Comparison of ENCODE assay signal across 11 cellular contexts in genomic region chr17:64534187-64534586, GRCh38. TPM values are rescaled to one million over a fixed set of nuclear protein-coding genes. Genes with fewer than 3 reads are reported as not detected.
DNase-seq lines count a peak whose midpoint lies in the region; ATAC-seq and TF ChIP-seq lines count a peak whose summit lies in the region.
"Had no signal": no experiment of that assay in that cellular context is flagged by ENCODE, and none has a peak within 500 bp of the region (broad histone marks: within the 10 kb centered on the region; RNA-seq: fewer than 3 reads in every experiment).

No MANE protein-coding gene starts in this region.

- ATAC-seq in left lobe of liver (peak; percentile 65), HG03354 (IDR thresholded peaks at IDR 0.05; ENCODE audit: poor library complexity, severe bottlenecking, unreplicated experiment) (no peak)

- peaks cover 14% of the 10 kb centered on the region for H3K4me1 Mint-ChIP-seq in activated T-helper 1 cell treated with anti-CD3 and anti-CD28 coated beads, Interleukin-12 subunit alpha, Interleukin-12 subunit beta, Interleukin-2, Interleukin-4 antibody, amounts not matched to agents 30 ng/mL and 10 ng/mL and 1 ng/mL, durations not matched to agents 14 hours and 24 hours and 36 hours (ENCODE audit: low read depth)
- H3K4me1 Mint-ChIP-seq: naive B cell had no signal

- TF ChIP-seq CTCF in BJ (IDR thresholded peaks at IDR 0.05; ENCODE audit: insufficient read depth, low read depth, low read length) = peak; percentile 27; the same call in 1 of the 2 replicates

- H3K4me3 Mint-ChIP-seq in activated T-helper 1 cell treated with anti-CD3 and anti-CD28 coated beads, Interleukin-12 subunit alpha, Interleukin-12 subunit beta, Interleukin-2, Interleukin-4 antibody, amounts not matched to agents 30 ng/mL and 10 ng/mL and 1 ng/mL, durations not matched to agents 14 hours and 24 hours and 36 hours = no peak overlapping the region

- H3K27me3 Mint-ChIP-seq in activated T-helper 1 cell treated with anti-CD3 and anti-CD28 coated beads, Interleukin-12 subunit alpha, Interleukin-12 subunit beta, Interleukin-2, Interleukin-4 antibody, amounts not matched to agents 30 ng/mL and 10 ng/mL and 1 ng/mL, durations not matched to agents 14 hours and 24 hours and 36 hours (ENCODE audit: insufficient read depth) = no peaks in the 10 kb centered on the region
- H3K27me3 Mint-ChIP-seq: naive B cell had no signal

- peak overlapping the region; percentile 36 for H3K27ac Mint-ChIP-seq in activated T-helper 1 cell treated with anti-CD3 and anti-CD28 coated beads, Interleukin-12 subunit alpha, Interleukin-12 subunit beta, Interleukin-2, Interleukin-4 antibody, amounts not matched to agents 30 ng/mL and 10 ng/mL and 1 ng/mL, durations not matched to agents 14 hours and 24 hours and 36 hours

- H3K36me3 Mint-ChIP-seq in activated T-helper 1 cell treated with anti-CD3 and anti-CD28 coated beads, Interleukin-12 subunit alpha, Interleukin-12 subunit beta, Interleukin-2, Interleukin-4 antibody, amounts not matched to agents 30 ng/mL and 10 ng/mL and 1 ng/mL, durations not matched to agents 14 hours and 24 hours and 36 hours (ENCODE audit: low read depth) = peaks cover 66% of the 10 kb centered on the region

- POLR2A ChIA-PET in BJ (lab: Charles Lee) = no interaction called here

- H3K4me3 ChIP-seq in BJ (ENCODE audit: low read depth, low read length) = no peak overlapping the region

- peaks cover 27% of the 10 kb centered on the region for H3K36me3 ChIP-seq in BJ (ENCODE audit: control insufficient read depth, insufficient read depth, low read length)

- CTCF ChIA-PET in BJ (lab: Yijun Ruan, JAX) = interaction anchor here (0.8 kb wide), 1 partner anchor 14 kb away, joined by 3 read pairs; no protein-coding TSS in a partner anchor

- no peak for DNase-seq in BJ (ENCODE audit: low read depth)
- DNase-seq in HT-29 (ENCODE audit: low spot score) = peak; percentile 42
- DNase-seq in activated T-helper 1 cell treated with anti-CD3 and anti-CD28 coated beads, Interleukin-12 subunit alpha, Interleukin-12 subunit beta, Interleukin-2, Interleukin-4 antibody, amounts not matched to agents 30 ng/mL and 10 ng/mL and 1 ng/mL, durations not matched to agents 14 hours and 24 hours and 36 hours (ENCODE audit: low spot score) = no peak
- no peak for DNase-seq in left lobe of liver (ENCODE audit: low spot score)
- no peak for DNase-seq in OCI-M2 (lab: John Stamatoyannopoulos, UW; ENCODE audit: unreplicated experiment)
- no peak for DNase-seq in NCI-H226
- no peak for DNase-seq in NCI-H345 (lab: John Stamatoyannopoulos, UW)
- DNase-seq: activated CD4-positive, CD25-positive, alpha-beta regulatory T cell; naive B cell; NCI-H1105 had no signal

- H3K9me3 Mint-ChIP-seq in activated T-helper 1 cell treated with anti-CD3 and anti-CD28 coated beads, Interleukin-12 subunit alpha, Interleukin-12 subunit beta, Interleukin-2, Interleukin-4 antibody, amounts not matched to agents 30 ng/mL and 10 ng/mL and 1 ng/mL, durations not matched to agents 14 hours and 24 hours and 36 hours = no peaks in the 10 kb centered on the region
- H3K9me3 Mint-ChIP-seq: naive B cell had no signal

- no peaks in the 10 kb centered on the region for H3K27me3 ChIP-seq in BJ (ENCODE audit: control insufficient read depth, insufficient read depth, low read length)

- intact Hi-C loops in activated T-helper 1 cell treated with anti-CD3 and anti-CD28 coated beads, Interleukin-12 subunit alpha, Interleukin-12 subunit beta, Interleukin-2, Interleukin-4 antibody, amounts not matched to agents 30 ng/mL and 10 ng/mL and 1 ng/mL, durations not matched to agents 14 hours and 24 hours and 36 hours (cut with micrococcal nuclease) = loop anchor here (5.0 kb wide), 1 partner anchor 68 kb away; no protein-coding TSS in a partner anchor

RNA-seq across cellular contexts. Expression of gene CEP95, which starts 27.4 kb away (rescaled TPM):
- polyA plus RNA-seq in BJ (2011; rRNA removed) = 17.6 and 26.3 TPM in 2 replicates
- polyA minus RNA-seq in BJ (2011; rRNA and poly(A)+ RNA removed) = 9.5 and 9.8 TPM in 2 replicates
- total RNA-seq in HT-29 (2014; rRNA removed; shearing (Covaris generic)) = 32.0 and 35.2 TPM in 2 replicates
- 42.4 and 46.4 TPM in 2 replicates for total RNA-seq in activated T-helper 1 cell treated with anti-CD3 and anti-CD28 coated beads, Interleukin-12 subunit alpha, Interleukin-12 subunit beta, Interleukin-2, Interleukin-4 antibody, amounts not matched to agents 30 ng/mL and 10 ng/mL and 1 ng/mL, durations not matched to agents 14 hours and 24 hours and 36 hours
- total RNA-seq in left lobe of liver = 11.1 TPM

RNA-seq across cellular contexts. Expression of gene DDX5, which starts 28.1 kb away (rescaled TPM):
- 636 and 850 TPM in 2 replicates for polyA plus RNA-seq in BJ (2011; rRNA removed)
- 589 and 728 TPM in 2 replicates for polyA minus RNA-seq in BJ (2011; rRNA and poly(A)+ RNA removed)
- 206 and 222 TPM in 2 replicates for total RNA-seq in HT-29 (2014; rRNA removed; shearing (Covaris generic))
- 920 and 926 TPM in 2 replicates for total RNA-seq in activated T-helper 1 cell treated with anti-CD3 and anti-CD28 coated beads, Interleukin-12 subunit alpha, Interleukin-12 subunit beta, Interleukin-2, Interleukin-4 antibody, amounts not matched to agents 30 ng/mL and 10 ng/mL and 1 ng/mL, durations not matched to agents 14 hours and 24 hours and 36 hours
- total RNA-seq in left lobe of liver = 245 TPM

RNA-seq across cellular contexts. Expression of gene POLG2, which starts 37.3 kb away (rescaled TPM):
- polyA plus RNA-seq in BJ (2011; rRNA removed) = 4.5 and 5.7 TPM in 2 replicates
- polyA minus RNA-seq in BJ (2011; rRNA and poly(A)+ RNA removed) = 3.9 and 4.1 TPM in 2 replicates
- total RNA-seq in HT-29 (2014; rRNA removed; shearing (Covaris generic)) = 5.1 and 6.5 TPM in 2 replicates
- total RNA-seq in activated T-helper 1 cell treated with anti-CD3 and anti-CD28 coated beads, Interleukin-12 subunit alpha, Interleukin-12 subunit beta, Interleukin-2, Interleukin-4 antibody, amounts not matched to agents 30 ng/mL and 10 ng/mL and 1 ng/mL, durations not matched to agents 14 hours and 24 hours and 36 hours = 33.3 and 36.5 TPM in 2 replicates
- total RNA-seq in left lobe of liver = 9.0 TPM
